ENCODE assay signal across 1 cellular context in the genomic region with DNA sequence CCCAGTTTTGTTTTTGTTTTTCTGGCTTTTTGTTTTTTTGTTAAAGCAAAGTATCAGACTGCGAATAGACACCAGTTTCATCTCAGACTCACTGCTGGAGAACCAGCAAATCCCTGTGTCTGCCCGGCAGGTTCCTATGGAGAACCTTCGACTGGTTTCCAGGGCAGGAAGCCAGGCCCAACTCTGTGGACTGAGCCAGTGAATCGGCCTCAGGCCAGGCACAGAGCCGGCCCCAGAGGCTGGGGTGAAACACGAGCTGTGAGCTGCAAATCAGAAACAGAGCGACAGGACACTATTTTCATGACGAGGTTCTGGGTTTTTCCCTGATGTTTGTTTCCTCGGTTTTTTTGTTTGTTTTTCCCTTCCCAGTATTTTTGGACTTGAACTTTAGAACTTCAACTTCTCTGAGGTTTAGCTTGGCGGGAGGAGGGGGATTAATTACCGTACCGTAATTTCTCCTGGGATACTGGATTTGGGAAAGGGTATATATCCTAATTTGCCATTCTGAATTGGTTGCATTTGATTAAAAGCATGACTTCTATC.
TF ChIP-seq lines count a peak whose summit lies in the region.

No MANE protein-coding gene starts in this region.

TF ChIP-seq in GM23338, 12 proteins besides CTCF, POLR2A, EP300 and RAD21 (continued from another document):
- TF ChIP-seq ZNF462 (CRISPR knock-in tag; IDR thresholded peaks at IDR 0.05) (no peak), POLR2AphosphoS5 (IDR thresholded peaks at IDR 0.05; ENCODE audit: low read depth) (no peak), EZH2phosphoT487 (IDR thresholded peaks at IDR 0.05; ENCODE audit: unreplicated experiment) (no peak), STAT1 (IDR thresholded peaks at IDR 0.05; ENCODE audit: unreplicated experiment) (no peak), REST (IDR thresholded peaks at IDR 0.05; ENCODE audit: unreplicated experiment) (no peak), ZNF114 (CRISPR knock-in tag; IDR thresholded peaks at IDR 0.05) (no peak), JUNB (IDR thresholded peaks at IDR 0.05; ENCODE audit: unreplicated experiment) (no peak), EZH2 (IDR thresholded peaks at IDR 0.05; ENCODE audit: low read depth, unreplicated experiment) (no peak)
